Comparison of ENCODE assay signal across 10 cellular contexts in genomic region chr1:240608707-240609106, GRCh38. TPM values are rescaled to one million over a fixed set of nuclear protein-coding genes. Genes with fewer than 3 reads are reported as not detected.
A peak's percentile ranks its signal among the peaks of the same experiment; 100 is the strongest.
DNase-seq lines count a peak whose midpoint lies in the region; ATAC-seq and TF ChIP-seq lines count a peak whose summit lies in the region.
"Had no signal": no experiment of that assay in that cellular context is flagged by ENCODE, and none has a peak within 500 bp of the region (broad histone marks: within the 10 kb centered on the region; RNA-seq: fewer than 3 reads in every experiment).

No MANE protein-coding gene starts in this region.

- peaks cover 41% of the 10 kb centered on the region for H3K27me3 ChIP-seq in DOHH2 (ENCODE audit: control insufficient read depth, low read length)

- no peak overlapping the region for H3K4me3 Mint-ChIP-seq in chondrocyte (ENCODE audit: unreplicated experiment)
- H3K4me3 Mint-ChIP-seq in neural crest cell = no peak overlapping the region

- no peaks in the 10 kb centered on the region for H3K9me3 Mint-ChIP-seq in chondrocyte (ENCODE audit: low read depth)
- H3K9me3 Mint-ChIP-seq in neural crest cell = no peaks in the 10 kb centered on the region

- H3K36me3 Mint-ChIP-seq in chondrocyte (ENCODE audit: low read depth) = no peaks in the 10 kb centered on the region
- H3K36me3 Mint-ChIP-seq in neural crest cell (ENCODE audit: low read depth) = no peaks in the 10 kb centered on the region

- no peaks in the 10 kb centered on the region for H3K9me3 ChIP-seq in DOHH2 (ENCODE audit: control insufficient read depth, insufficient read depth, low read length)
- H3K9me3 ChIP-seq: prostate gland had no signal

- ATAC-seq in GM21360 (IDR thresholded peaks at IDR 0.05; ENCODE audit: unreplicated experiment) (no peak), GM21381 (IDR thresholded peaks at IDR 0.05; ENCODE audit: unreplicated experiment) (no peak)

- H3K27ac Mint-ChIP-seq in chondrocyte (ENCODE audit: unreplicated experiment) (no peak overlapping the region), neural crest cell (ENCODE audit: unreplicated experiment) (no peak overlapping the region)

- H3K27ac ChIP-seq in DOHH2 (ENCODE audit: low read depth, low read length) = no peak overlapping the region
- H3K27ac ChIP-seq: prostate gland had no signal

- H3K9me2 ChIP-seq in DOHH2 (replicated peaks; ENCODE audit: control insufficient read depth, low read length) = no peaks in the 10 kb centered on the region

- H3K4me2 ChIP-seq in DOHH2 (ENCODE audit: low read length) = 0 out of 2 replicates have a peak overlapping the region, but pooled peaks have one; percentile 15

- H3K79me2 ChIP-seq in DOHH2 (ENCODE audit: control insufficient read depth, low read length) = no peaks in the 10 kb centered on the region

- H3F3A ChIP-seq in DOHH2 (ENCODE audit: control insufficient read depth, insufficient read depth) = no peaks in the 10 kb centered on the region

- H3K4me1 Mint-ChIP-seq in chondrocyte (ENCODE audit: low read depth) (peaks cover 14% of the 10 kb centered on the region), neural crest cell (peaks cover 19% of the 10 kb centered on the region)

- no peaks in the 10 kb centered on the region for H4K20me1 ChIP-seq in DOHH2 (ENCODE audit: control insufficient read depth, insufficient read depth, low read depth, low read length)

- DNase-seq in chondrocyte (ENCODE audit: low spot score) (no peak), neural crest cell (ENCODE audit: low read depth, low spot score) (no peak), AML-193 (lab: John Stamatoyannopoulos, UW) (no peak)
- DNase-seq: hypothalamus, NCI-H2029 had no signal

- no peak overlapping the region for H3K4me3 ChIP-seq in DOHH2 (ENCODE audit: low read length)
- H3K4me3 ChIP-seq: prostate gland had no signal

- TF ChIP-seq CTCF in DOHH2 (IDR thresholded peaks at IDR 0.05; ENCODE audit: low read depth, low read length, poor library complexity, severe bottlenecking) (peak; percentile 62), LNCAP (IDR thresholded peaks at IDR 0.05) (peak; percentile 42; the same call in 1 of the 2 replicates), chondrocyte (IDR thresholded peaks at IDR 0.05) (peak; percentile 76), neural crest cell (conservative IDR thresholded peaks at IDR 0.05) (peak; percentile 54)

- H3K4me1 ChIP-seq in DOHH2 (ENCODE audit: control insufficient read depth, low read length) = no peaks in the 10 kb centered on the region
- H3K4me1 ChIP-seq: prostate gland had no signal

- H3K27me3 Mint-ChIP-seq in chondrocyte (ENCODE audit: low read depth) (peaks cover 20% of the 10 kb centered on the region), neural crest cell (ENCODE audit: low read depth) (peaks cover 49% of the 10 kb centered on the region)

- no peaks in the 10 kb centered on the region for H3K36me3 ChIP-seq in DOHH2 (ENCODE audit: control insufficient read depth, low read length)
- H3K36me3 ChIP-seq: prostate gland had no signal

RNA-seq across cellular contexts. Expression of gene GREM2, which starts 3.2 kb away (rescaled TPM):
- total RNA-seq in chondrocyte = 0.05 to 0.53 TPM (median 0.13 TPM) in 3 replicates
- 1.7 and 2.3 TPM in 2 replicates for total RNA-seq in neural crest cell
